Comparison of ENCODE assay signal across 11 cellular contexts in genomic region chr21:45293726-45294401, GRCh38. TPM values are rescaled to one million over a fixed set of nuclear protein-coding genes. Genes with fewer than 3 reads are reported as not detected.
A peak's percentile ranks its signal among the peaks of the same experiment; 100 is the strongest.
DNase-seq lines count a peak whose midpoint lies in the region; ATAC-seq and TF ChIP-seq lines count a peak whose summit lies in the region.
"Had no signal": no experiment of that assay in that cellular context is flagged by ENCODE, and none has a peak within 500 bp of the region (broad histone marks: within the 10 kb centered on the region; RNA-seq: fewer than 3 reads in every experiment).

No MANE protein-coding gene starts in this region.

- H3K4me3 Mint-ChIP-seq in activated CD4-positive, alpha-beta T cell treated with anti-CD3 and anti-CD28 coated beads, Interleukin-2, amount 10 ng/mL, durations not matched to agents 24 days and 14 days, result no peak overlapping the region
- no peak overlapping the region for H3K4me3 Mint-ChIP-seq in natural killer cell

- WGBS in testis, 2 donors, result 51 to 81% methylated on average over 12 to 22 of the region's 23 CpGs

- in situ Hi-C loops in Panc1 (cut with HindIII; ENCODE audit: low pct_unique_long_range_greater_than_20kb, low sequenced_read_pairs), result no loop called here

- peaks cover 6% of the 10 kb centered on the region for H3K4me1 Mint-ChIP-seq in activated CD4-positive, alpha-beta T cell treated with anti-CD3 and anti-CD28 coated beads, Interleukin-2, amount 10 ng/mL, durations not matched to agents 24 days and 14 days
- peaks cover 11 to 12% of the 10 kb centered on the region in 2 donors for H3K4me1 Mint-ChIP-seq in natural killer cell

- peak overlapping the region; percentile 44 for H3K9ac ChIP-seq in endocrine pancreas (ENCODE audit: control insufficient read depth, insufficient read depth, low read length)

- POLR2A ChIA-PET in Panc1 (lab: Charles Lee), result no interaction called here

- DNase-seq in Panc1 (ENCODE audit: low read depth, low spot score) (no peak), mesenteric fat pad (ENCODE audit: low spot score) (peak; percentile 87), testis (no peak), natural killer cell (no peak)
- no peak for DNase-seq in activated CD4-positive, alpha-beta T cell treated with anti-CD3 and anti-CD28 coated beads, Interleukin-2, amount 50 U/mL, for 1 hour
- no peak for DNase-seq in activated CD4-positive, alpha-beta T cell treated with anti-CD3 and anti-CD28 coated beads, Interleukin-2, amount 10 ng/mL, durations not matched to agents 24 days and 14 days
- DNase-seq: erythroblast, NCI-H1417 treated with DMSO at 0.1 percent for 48 hours had no signal

- CTCF ChIA-PET in Panc1 (lab: Charles Lee), result interaction anchor here (0.5 to 1.4 kb wide), 3 partner anchors 15 to 123 kb away, joined by 4 to 9 read pairs (median 5); no protein-coding TSS in a partner anchor

- intact Hi-C loops in Panc1 (cut with micrococcal nuclease; ENCODE audit: unreplicated experiment), result loop anchor here (5.0 kb wide), 1 partner anchor 118 kb away; no protein-coding TSS in a partner anchor
- intact Hi-C loops in testis (cut with DNase I; ENCODE audit: low total_unique reads), result loop anchor here (5.0 kb wide), 1 partner anchor 143 kb away; no protein-coding TSS in a partner anchor
- intact Hi-C loops in activated CD4-positive, alpha-beta T cell treated with anti-CD3 and anti-CD28 coated beads, Interleukin-2, amount 10 ng/mL, durations not matched to agents 24 days and 14 days (cut with micrococcal nuclease), result loop anchor here (2.0 kb wide), 1 partner anchor 527 kb away; no protein-coding TSS in a partner anchor
- intact Hi-C loops in natural killer cell (cut with micrococcal nuclease), result loop anchor here (10.0 kb wide), 1 partner anchor 301 kb away; no protein-coding TSS in a partner anchor

- peaks cover 2% of the 10 kb centered on the region for H3K27me3 Mint-ChIP-seq in activated CD4-positive, alpha-beta T cell treated with anti-CD3 and anti-CD28 coated beads, Interleukin-2, amount 10 ng/mL, durations not matched to agents 24 days and 14 days
- H3K27me3 Mint-ChIP-seq in natural killer cell (ENCODE audit: low read depth in 2 of 2), result peaks cover 21% of the 10 kb centered on the region in 2 donors

- TF ChIP-seq POLR2A in testis (IDR thresholded peaks at IDR 0.05), result no peak

- peak; percentile 40 for ATAC-seq in Panc1
- ATAC-seq in natural killer cell, result no peak
- no peak for ATAC-seq in HG02840 (IDR thresholded peaks at IDR 0.05; ENCODE audit: low FRiP score, unreplicated experiment)

- H3K27me3 ChIP-seq in Panc1 (ENCODE audit: control insufficient read depth, insufficient read depth, low read length) (no peaks in the 10 kb centered on the region), endocrine pancreas (ENCODE audit: control insufficient read depth, insufficient read depth, low read length) (no peaks in the 10 kb centered on the region), testis (no peaks in the 10 kb centered on the region)

- H3K4me3 ChIP-seq in Panc1 (ENCODE audit: low read depth in 2 of 2, low read length in 2 of 2), result peak overlapping the region; percentile 11 to 36; a peak in 2 of 4 replicates
- H3K4me3 ChIP-seq in endocrine pancreas (ENCODE audit: control insufficient read depth, insufficient read depth, low read length), result no peak overlapping the region
- no peak overlapping the region for H3K4me3 ChIP-seq in testis

- no TSS peak for BruUV-seq in Panc1 (replicated peaks; lab: Mats Ljungman, UMichigan)

- H3K4me1 ChIP-seq in Panc1 (ENCODE audit: control insufficient read depth, insufficient read depth, low read length), result peaks cover 61% of the 10 kb centered on the region
- no peaks in the 10 kb centered on the region for H3K4me1 ChIP-seq in endocrine pancreas (ENCODE audit: control insufficient read depth, insufficient read depth, low read length)
- peaks cover 37% of the 10 kb centered on the region for H3K4me1 ChIP-seq in testis

- no peaks in the 10 kb centered on the region for H3K9me3 Mint-ChIP-seq in activated CD4-positive, alpha-beta T cell treated with anti-CD3 and anti-CD28 coated beads, Interleukin-2, amount 10 ng/mL, durations not matched to agents 24 days and 14 days
- no peaks in the 10 kb centered on the region for H3K9me3 Mint-ChIP-seq in natural killer cell
- H3K9me3 Mint-ChIP-seq: neural crest cell had no signal

- no peaks in the 10 kb centered on the region for H3K36me3 Mint-ChIP-seq in activated CD4-positive, alpha-beta T cell treated with anti-CD3 and anti-CD28 coated beads, Interleukin-2, amount 10 ng/mL, durations not matched to agents 24 days and 14 days (ENCODE audit: low read depth)
- H3K36me3 Mint-ChIP-seq in natural killer cell, result no peaks in the 10 kb centered on the region

- no peak overlapping the region for H3K27ac Mint-ChIP-seq in activated CD4-positive, alpha-beta T cell treated with anti-CD3 and anti-CD28 coated beads, Interleukin-2, amount 10 ng/mL, durations not matched to agents 24 days and 14 days
- no peak overlapping the region for H3K27ac Mint-ChIP-seq in natural killer cell

- no peaks in the 10 kb centered on the region; the same call in 1 of the 2 replicates for H3K9me3 ChIP-seq in Panc1 (ENCODE audit: control insufficient read depth, insufficient read depth, low read depth, low read length)
- H3K9me3 ChIP-seq in endocrine pancreas (ENCODE audit: control insufficient read depth, low read length), result no peaks in the 10 kb centered on the region
- no peaks in the 10 kb centered on the region for H3K9me3 ChIP-seq in testis

- no peaks in the 10 kb centered on the region for H3K36me3 ChIP-seq in Panc1 (ENCODE audit: control insufficient read depth, insufficient read depth, low read length)
- H3K36me3 ChIP-seq in endocrine pancreas (ENCODE audit: control insufficient read depth, insufficient read depth, low read length), result no peaks in the 10 kb centered on the region
- no peaks in the 10 kb centered on the region for H3K36me3 ChIP-seq in testis (ENCODE audit: low read depth, missing control alignments)

- TF ChIP-seq CTCF in Panc1 (IDR thresholded peaks at IDR 0.05) (no peak), testis (IDR thresholded peaks at IDR 0.05) (no peak), natural killer cell (IDR thresholded peaks at IDR 0.05) (no peak)

- peak overlapping the region; percentile 95 for H3K27ac ChIP-seq in Panc1 (ENCODE audit: low read length)
- H3K27ac ChIP-seq in testis, result peak overlapping the region; percentile 87 to 94

RNA-seq across cellular contexts. Expression of gene POFUT2, which starts 6.2 kb away (rescaled TPM):
- total RNA-seq in Panc1 (2021; ENCODE audit: unreplicated experiment) (59.6 TPM), mesenteric fat pad (29.6 TPM), testis (10 to 100 TPM; 49.9 to 55.9 TPM), natural killer cell (10 to 100 TPM; 41.4 to 46.0 (median 43.3) TPM)
- 68.4 TPM for polyA plus RNA-seq in Panc1 (2012; ENCODE audit: insufficient read length)
- 63.3 TPM for polyA plus RNA-seq in testis (ENCODE audit: insufficient read depth, low read depth, low replicate concordance)
- 15.5 and 17.9 TPM in 2 replicates for total RNA-seq in activated CD4-positive, alpha-beta T cell treated with anti-CD3 and anti-CD28 coated beads, Interleukin-2, amount 10 ng/mL, durations not matched to agents 24 days and 14 days

Comparison
In these comparisons a context has a peak if more than half of its experiments do, and no peak if none do; other contexts are left out.
1. H3K4me3 ChIP-seq: peak in Panc1 (2 of 2); none in endocrine pancreas (single experiment) and testis (0 of 2).